Comparison of ENCODE assay signal across 9 cellular contexts in genomic region chr7:25031007-25031406, GRCh38. TPM values are rescaled to one million over a fixed set of nuclear protein-coding genes. Genes with fewer than 3 reads are reported as not detected.
DNase-seq lines count a peak whose midpoint lies in the region; ATAC-seq, FAIRE-seq and TF ChIP-seq lines count a peak whose summit lies in the region.
"Had no signal": no experiment of that assay in that cellular context is flagged by ENCODE, and none has a peak within 500 bp of the region (broad histone marks: within the 10 kb centered on the region; RNA-seq: fewer than 3 reads in every experiment).

No MANE protein-coding gene starts in this region.

- POLR2A ChIA-PET in PC-9 (lab: Charles Lee; ENCODE audit: unreplicated experiment): interaction anchor here (0.5 to 2.2 kb wide), 5 partner anchors 50 to 1732 kb away, joined by 3 to 36 read pairs (median 3); partner anchors contain the start of genes MALSU1 and OSBPL3

- no peak overlapping the region for H2AFZ ChIP-seq in PC-9

- H3K27ac ChIP-seq in PC-9: peak overlapping the region; percentile 87
- peak overlapping the region in 1 of 2 donors; percentile 36 for H3K27ac ChIP-seq in small intestine (ENCODE audit: low read depth in 1 of 2, low read length in 1 of 2)
- H3K27ac ChIP-seq: lower lobe of right lung had no signal

- 65 to 72% (median 72%) methylated on average over 6 of the region's 6 CpGs for WGBS in small intestine, 3 donors

- H3K9me3 ChIP-seq in PC-9 (ENCODE audit: insufficient read depth, low read depth) (peaks cover 10% of the 10 kb centered on the region; the same call in 1 of the 2 replicates), small intestine (ENCODE audit: control insufficient read depth, low read depth) (no peaks in the 10 kb centered on the region)
- H3K9me3 ChIP-seq: lower lobe of right lung had no signal

- no peaks in the 10 kb centered on the region for H3K79me2 ChIP-seq in PC-9 (ENCODE audit: low read depth)

- FAIRE-seq in GM12892 (lab: Jason Lieb, UNC) (peak; percentile 97), small intestine (lab: Jason Lieb, UNC) (no peak)

- ATAC-seq in GM19328 (IDR thresholded peaks at IDR 0.05; ENCODE audit: unreplicated experiment) (peak; percentile 91), HG02885 (IDR thresholded peaks at IDR 0.05; ENCODE audit: poor library complexity, unreplicated experiment) (peak; percentile 91)

- peaks cover 45% of the 10 kb centered on the region for H3F3A ChIP-seq in PC-9 (ENCODE audit: insufficient read depth, low read depth)

- H3K4me2 ChIP-seq in PC-9: peak overlapping the region; percentile 35

- no TSS peak for BruUV-seq in PC-9 (replicated peaks; lab: Mats Ljungman, UMichigan)

- no peaks in the 10 kb centered on the region for H3K9me2 ChIP-seq in PC-9 (ENCODE audit: insufficient read depth)

- DNase-seq in GM12892 (ENCODE audit: insufficient read length) (peak; percentile 33), PC-9 (peak; percentile 79 to 98), NCI-H774 (lab: John Stamatoyannopoulos, UW) (no peak), small intestine (no peak), hepatic stellate cell (ENCODE audit: low spot score) (no peak)
- no peak for DNase-seq in activated CD4-positive, CD25-positive, alpha-beta regulatory T cell treated with anti-CD3 and anti-CD28 coated beads, Interleukin-2, amount 50 U/mL, for 72 hours
- DNase-seq: lower lobe of right lung had no signal

- H3K4me3 ChIP-seq in PC-9: no peak overlapping the region
- no peak overlapping the region for H3K4me3 ChIP-seq in small intestine (ENCODE audit: low read depth in 1 of 2, low read length in 2 of 2)
- H3K4me3 ChIP-seq: lower lobe of right lung had no signal

- H3K36me3 ChIP-seq in PC-9 (ENCODE audit: low read depth) (no peaks in the 10 kb centered on the region; the same call in 1 of the 2 replicates), small intestine (ENCODE audit: control insufficient read depth in 2 of 2, insufficient read depth in 2 of 2, low read length in 2 of 2) (no peaks in the 10 kb centered on the region)
- H3K36me3 ChIP-seq: lower lobe of right lung had no signal

- TF ChIP-seq CTCF in PC-9 (conservative IDR thresholded peaks at IDR 0.05): no peak

- H3K4me1 ChIP-seq in PC-9 (replicated peaks; ENCODE audit: insufficient read depth): peaks cover 66% of the 10 kb centered on the region
- H3K4me1 ChIP-seq in small intestine (ENCODE audit: control insufficient read depth in 2 of 2, insufficient read depth in 1 of 2, low read depth in 1 of 2, low read length in 1 of 2): no peaks in the 10 kb centered on the region
- H3K4me1 ChIP-seq: lower lobe of right lung had no signal

- H3K27me3 ChIP-seq in PC-9 (ENCODE audit: insufficient read depth, low read depth): no peaks in the 10 kb centered on the region
- no peaks in the 10 kb centered on the region for H3K27me3 ChIP-seq in small intestine (ENCODE audit: control insufficient read depth in 2 of 2, insufficient read depth in 2 of 2, low read length in 2 of 2)

- H4K20me1 ChIP-seq in PC-9 (ENCODE audit: insufficient read depth): no peaks in the 10 kb centered on the region

- CTCF ChIA-PET in PC-9 (lab: Charles Lee): interaction anchor here (0.7 to 1.7 kb wide), 7 partner anchors 39 to 330 kb away, joined by 3 to 11 read pairs (median 5); partner anchors contain the start of gene OSBPL3

- no peak for TF ChIP-seq POLR2A in GM12892 (IDR thresholded peaks at IDR 0.05; ENCODE audit: low read depth, low read length)

- intact Hi-C loops in PC-9 (cut with micrococcal nuclease; ENCODE audit: unreplicated experiment): loop anchor here (1.0 to 2.0 kb wide), 4 partner anchors 38 to 124 kb away; partner anchors contain the start of gene OSBPL3

RNA-seq across cellular contexts. Expression of gene OSBPL3, which starts 51.0 kb away (rescaled TPM):
- 21.6 TPM for polyA plus RNA-seq in GM12892 (2012; ENCODE audit: missing spikeins)
- 87.6 and 88.4 TPM in 2 replicates for total RNA-seq in PC-9 (2021)
- polyA plus RNA-seq in small intestine: 10 to 100 TPM in 1 of 3 donors, 1 to 10 TPM in 2; 5.0 to 19.5 (median 10.0) TPM

Comparison
In these comparisons a context has a peak if more than half of its experiments do, and no peak if none do; other contexts are left out.
1. DNase-seq: peak in GM12892 (single experiment) and PC-9 (2 of 2); none in NCI-H774 (single experiment), activated CD4-positive, CD25-positive, alpha-beta regulatory T cell treated with anti-CD3 and anti-CD28 coated beads, Interleukin-2, amount 50 U/mL, for 72 hours (single experiment), small intestine (single experiment) and hepatic stellate cell (single experiment).